ENCODE assay signal across 15 cellular contexts in genomic region chr16:84976644-84977400, GRCh38. TPM values are rescaled to one million over a fixed set of nuclear protein-coding genes. Genes with fewer than 3 reads are reported as not detected.
DNase-seq lines count a peak whose midpoint lies in the region; ATAC-seq and TF ChIP-seq lines count a peak whose summit lies in the region.
"Had no signal": no experiment of that assay in that cellular context is flagged by ENCODE, and none has a peak within 500 bp of the region (broad histone marks: within the 10 kb centered on the region; RNA-seq: fewer than 3 reads in every experiment).

No MANE protein-coding gene starts in this region.

- H3K27ac ChIP-seq in BLaER1 treated with 17β-estradiol and CSF1 and Interleukin-3, amounts not matched to agents 10 nM and 100 nM = peak overlapping the region in 1 of 11 experiments; percentile 24; a peak in 2 of 22 replicates
- H3K27ac ChIP-seq in heart right ventricle = peak overlapping the region in 1 of 10 donors; percentile 4
- H3K27ac ChIP-seq: foreskin keratinocyte had no signal

- DNase-seq in adipocyte (ENCODE audit: low read depth) (no peak), heart right ventricle (peak; percentile 41 to 55), pons (ENCODE audit: low spot score) (peak; percentile 75), GM19238 (ENCODE audit: insufficient read length, low spot score) (no peak), T-cell (no peak), HuH-7 (ENCODE audit: low spot score) (no peak)
- DNase-seq in activated T-cell treated with anti-CD3 and anti-CD28 coated beads, Interleukin-2, amount 50 U/mL, for 1 hour = no peak
- DNase-seq: AML-193, foreskin keratinocyte, GDM1, kidney, NCI-H510A, RPMI8226 had no signal

- POLR2A ChIA-PET in T-cell (lab: Charles Lee) = no interaction called here

- H3K27me3 ChIP-seq in BLaER1 treated with 17β-estradiol and CSF1 and Interleukin-3, amounts not matched to agents 10 nM and 100 nM = peaks cover 0 to 13% (median 0%) of the 10 kb centered on the region in 11 experiments; a peak in 4 of 22 replicates
- H3K27me3 ChIP-seq in adipocyte (replicated peaks; ENCODE audit: control insufficient read depth, insufficient read depth, low read length) (no peaks in the 10 kb centered on the region), heart right ventricle (no peaks in the 10 kb centered on the region)
- H3K27me3 ChIP-seq: foreskin keratinocyte had no signal

- no peak overlapping the region for H3K4me3 Mint-ChIP-seq in T-cell

- ATAC-seq in heart right ventricle (peak in 2 of 8 donors; percentile 13 to 60), T-cell (replicated peaks in 1 of 4) (no peak)
- ATAC-seq: activated naive CD4-positive, alpha-beta T cell treated with anti-CD3 and anti-CD28 coated beads, Interleukin-2, amount 50 U/mL, for 72 hours; foreskin keratinocyte had no signal

- no peak overlapping the region for H3K27ac Mint-ChIP-seq in T-cell
- H3K27ac Mint-ChIP-seq: activated naive CD4-positive, alpha-beta T cell treated with anti-CD3 and anti-CD28 coated beads, Interleukin-2, amount 50 U/mL, for 72 hours had no signal

- peaks cover 28 to 55% (median 45%) of the 10 kb centered on the region in 10 experiments for H3K4me1 ChIP-seq in BLaER1 treated with 17β-estradiol and CSF1 and Interleukin-3, amounts not matched to agents 10 nM and 100 nM
- H3K4me1 ChIP-seq in adipocyte (ENCODE audit: control insufficient read depth, insufficient read depth, low read length) = peaks cover 29% of the 10 kb centered on the region
- peaks cover 0 to 32% (median 16%) of the 10 kb centered on the region in 9 donors for H3K4me1 ChIP-seq in heart right ventricle

- no peaks in the 10 kb centered on the region for H3K27me3 Mint-ChIP-seq in T-cell

- H3K36me3 ChIP-seq in BLaER1 treated with 17β-estradiol and CSF1 and Interleukin-3, amounts not matched to agents 10 nM and 100 nM = peaks cover 76 to 84% (median 82%) of the 10 kb centered on the region in 11 experiments
- H3K36me3 ChIP-seq in adipocyte (ENCODE audit: control insufficient read depth, insufficient read depth, low read length, severe bottlenecking) = peaks cover 73% of the 10 kb centered on the region
- peaks cover 3 to 84% (median 43%) of the 10 kb centered on the region in 9 donors for H3K36me3 ChIP-seq in heart right ventricle

- WGBS in heart right ventricle, 2 donors = 82 to 84% methylated on average over 17 of the region's 17 CpGs

- H3K9ac ChIP-seq in BLaER1 treated with 17β-estradiol and CSF1 and Interleukin-3, amounts not matched to agents 10 nM and 100 nM = peak overlapping the region in 1 of 11 experiments; percentile 25; a peak in 2 of 22 replicates
- peak overlapping the region; percentile 62 for H3K9ac ChIP-seq in adipocyte (ENCODE audit: low read length)

- H3K4me2 ChIP-seq in BLaER1 treated with 17β-estradiol and CSF1 and Interleukin-3, amounts not matched to agents 10 nM and 100 nM = peak overlapping the region in 10 of 11 experiments; percentile 4 to 88 (median 56); a peak in 15 of 22 replicates

- no peaks in the 10 kb centered on the region for H3K9me3 ChIP-seq in BLaER1 treated with 17β-estradiol and CSF1 and Interleukin-3, amounts not matched to agents 10 nM and 100 nM (replicated peaks in 1 of 11)
- H3K9me3 ChIP-seq in adipocyte (ENCODE audit: control insufficient read depth, low read length) (no peaks in the 10 kb centered on the region), heart right ventricle (no peaks in the 10 kb centered on the region)

- H3K4me1 Mint-ChIP-seq in T-cell = no peaks in the 10 kb centered on the region

- no peak for TF ChIP-seq CTCF in heart right ventricle (IDR thresholded peaks at IDR 0.05)

- H3K36me3 Mint-ChIP-seq in T-cell = peaks cover 50% of the 10 kb centered on the region
- H3K36me3 Mint-ChIP-seq: activated naive CD4-positive, alpha-beta T cell treated with anti-CD3 and anti-CD28 coated beads, Interleukin-2, amount 50 U/mL, for 72 hours had no signal

- peaks cover 49 to 91% (median 75%) of the 10 kb centered on the region in 11 experiments for H4K20me1 ChIP-seq in BLaER1 treated with 17β-estradiol and CSF1 and Interleukin-3, amounts not matched to agents 10 nM and 100 nM

- CTCF ChIA-PET in T-cell (lab: Charles Lee) = no interaction called here

- H3K4me3 ChIP-seq in BLaER1 treated with 17β-estradiol and CSF1 and Interleukin-3, amounts not matched to agents 10 nM and 100 nM = no peak overlapping the region
- H3K4me3 ChIP-seq in adipocyte (ENCODE audit: low read length) (no peak overlapping the region), heart right ventricle (no peak overlapping the region)

- no peaks in the 10 kb centered on the region for H3K9me3 Mint-ChIP-seq in T-cell
- H3K9me3 Mint-ChIP-seq: activated naive CD4-positive, alpha-beta T cell treated with anti-CD3 and anti-CD28 coated beads, Interleukin-2, amount 50 U/mL, for 72 hours had no signal

- intact Hi-C loops in heart right ventricle (cut with DNase I) = loop anchor here in 1 of 10 donors (10.0 kb wide), 1 partner anchor 332 kb away; the partner anchor contains the start of gene KLHL36

RNA-seq across cellular contexts. Expression of gene ZDHHC7, which starts 34.5 kb away (rescaled TPM):
- total RNA-seq in heart right ventricle = 10 to 100 TPM; 36.2 to 55.5 (median 43.2) TPM
- polyA plus RNA-seq in heart right ventricle = 10 to 100 TPM; 15.1 to 16.6 TPM
- 10 to 100 TPM; 33.5 to 43.9 (median 38.7) TPM for total RNA-seq in T-cell

RNA-seq across cellular contexts. Expression of gene KIAA0513, which starts 50.8 kb away (rescaled TPM):
- total RNA-seq in heart right ventricle = 10 to 100 TPM in 2 of 10 donors, 1 to 10 TPM in 8; 5.9 to 10.9 (median 8.5) TPM
- polyA plus RNA-seq in heart right ventricle = 1 to 10 TPM; 2.4 to 3.1 TPM
- total RNA-seq in T-cell = 10 to 100 TPM in 4 of 5 donors, 1 to 10 TPM in 1; 9.2 to 19.7 (median 17.2) TPM

Comparison
In these comparisons a context has a peak if more than half of its experiments do, and no peak if none do; other contexts are left out.
1. DNase-seq: peak in heart right ventricle (2 of 2) and pons (single experiment); none in adipocyte (single experiment), GM19238 (single experiment), activated T-cell treated with anti-CD3 and anti-CD28 coated beads, Interleukin-2, amount 50 U/mL, for 1 hour (single experiment), T-cell (0 of 34) and HuH-7 (single experiment).